In the genomic region with DNA sequence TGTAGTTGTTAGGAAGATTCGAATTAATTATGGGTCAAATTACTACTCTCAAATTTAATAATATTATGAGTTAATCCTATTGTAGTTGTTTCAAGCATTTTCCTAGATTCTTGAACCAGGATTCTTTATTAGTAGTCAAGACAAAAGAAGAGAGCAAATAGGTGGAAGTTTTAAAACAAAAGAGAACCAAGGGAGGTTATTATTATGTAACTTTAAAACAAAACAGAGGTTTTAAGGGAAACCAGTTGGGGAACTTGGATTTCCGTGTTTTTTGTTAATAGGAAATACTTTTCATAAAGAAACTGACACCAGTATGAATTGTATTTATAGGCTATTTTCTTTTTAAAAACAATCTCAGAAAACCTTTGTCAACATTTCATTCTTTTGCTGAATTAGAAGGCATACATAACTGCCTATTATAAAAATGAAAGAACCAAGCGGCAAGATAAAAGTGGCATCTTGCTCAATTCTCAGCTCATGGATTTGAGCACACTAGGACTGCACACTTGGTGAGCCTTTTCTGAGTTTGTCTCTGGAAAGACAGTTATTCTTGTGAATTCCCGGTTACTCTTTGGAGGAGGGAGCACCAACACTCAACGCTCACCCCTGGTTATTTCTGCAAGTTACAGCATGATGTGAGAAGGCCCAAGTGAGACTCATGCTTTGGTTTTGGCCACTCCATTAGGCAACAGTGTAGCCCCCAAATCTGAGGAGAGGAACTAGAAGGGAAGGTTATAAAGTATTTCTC, we compare ENCODE assay signal across 13 cellular contexts.
"Had no signal": no experiment of that assay in that cellular context is flagged by ENCODE, and none has a peak within 500 bp of the region (broad histone marks: within the 10 kb centered on the region; RNA-seq: fewer than 3 reads in every experiment).

No MANE protein-coding gene starts in this region.

- H3K27ac Mint-ChIP-seq: activated CD4-positive, alpha-beta T cell treated with anti-CD3 and anti-CD28 coated beads, Interleukin-2, amount 10 ng/mL, durations not matched to agents 7 days and 5 days; activated naive CD8-positive, alpha-beta T cell treated with anti-CD3 and anti-CD28 coated beads, Interleukin-2, amount 10 ng/mL, durations not matched to agents 7 days and 5 days; effector memory CD8-positive, alpha-beta T cell; nephron progenitor cell; stimulated activated naive CD8-positive, alpha-beta T cell treated with anti-CD3 and anti-CD28 coated beads, Interleukin-15, Interleukin-2, amounts not matched to agents 100 ng/mL and 50 ng/mL, for 24 hours; T-helper 2 cell treated with Interferon-gamma antibody and Interleukin-4, amounts not matched to agents 5 μg/mL and 100 μg/mL, for 36 hours had no signal

- H3K9me3 ChIP-seq: gastroesophageal sphincter, right lobe of liver, upper lobe of right lung had no signal

- H3K4me1 Mint-ChIP-seq: brain had no signal

- H3K27ac ChIP-seq: gastroesophageal sphincter, right lobe of liver, upper lobe of right lung had no signal

- ATAC-seq: effector memory CD8-positive, alpha-beta T cell; gastroesophageal sphincter had no signal

- H3K4me1 ChIP-seq: gastroesophageal sphincter, right lobe of liver had no signal

- H3K4me2 ChIP-seq: smooth muscle cell had no signal

- H3K27me3 ChIP-seq: gastroesophageal sphincter, right lobe of liver, upper lobe of right lung had no signal

- DNase-seq: activated CD4-positive, alpha-beta T cell treated with anti-CD3 and anti-CD28 coated beads, Interleukin-2, amount 10 ng/mL, durations not matched to agents 7 days and 5 days; activated CD8-positive, alpha-beta memory T cell treated with anti-CD3 and anti-CD28 coated beads, Interleukin-2, amount 50 U/mL, for 48 hours; activated naive CD4-positive, alpha-beta T cell; activated naive CD8-positive, alpha-beta T cell treated with anti-CD3 and anti-CD28 coated beads, Interleukin-2, amount 10 ng/mL, durations not matched to agents 7 days and 5 days; effector memory CD8-positive, alpha-beta T cell; nephron progenitor cell; right lobe of liver; upper lobe of right lung had no signal

- H3K27me3 Mint-ChIP-seq: activated CD4-positive, alpha-beta T cell treated with anti-CD3 and anti-CD28 coated beads, Interleukin-2, amount 10 ng/mL, durations not matched to agents 7 days and 5 days; activated naive CD8-positive, alpha-beta T cell treated with anti-CD3 and anti-CD28 coated beads, Interleukin-2, amount 10 ng/mL, durations not matched to agents 7 days and 5 days; brain; effector memory CD8-positive, alpha-beta T cell; stimulated activated naive CD8-positive, alpha-beta T cell treated with anti-CD3 and anti-CD28 coated beads, Interleukin-15, Interleukin-2, amounts not matched to agents 100 ng/mL and 50 ng/mL, for 24 hours had no signal

- H3K9me3 Mint-ChIP-seq: activated naive CD8-positive, alpha-beta T cell treated with anti-CD3 and anti-CD28 coated beads, Interleukin-2, amount 10 ng/mL, durations not matched to agents 7 days and 5 days; brain; effector memory CD8-positive, alpha-beta T cell; nephron progenitor cell; stimulated activated naive CD8-positive, alpha-beta T cell treated with anti-CD3 and anti-CD28 coated beads, Interleukin-15, Interleukin-2, amounts not matched to agents 100 ng/mL and 50 ng/mL, for 24 hours; T-helper 2 cell treated with Interferon-gamma antibody and Interleukin-4, amounts not matched to agents 5 μg/mL and 100 μg/mL, for 36 hours had no signal

- H3K4me3 Mint-ChIP-seq: activated CD4-positive, alpha-beta T cell treated with anti-CD3 and anti-CD28 coated beads, Interleukin-2, amount 10 ng/mL, durations not matched to agents 7 days and 5 days; activated naive CD8-positive, alpha-beta T cell treated with anti-CD3 and anti-CD28 coated beads, Interleukin-2, amount 10 ng/mL, durations not matched to agents 7 days and 5 days; brain; effector memory CD8-positive, alpha-beta T cell; nephron progenitor cell; stimulated activated naive CD8-positive, alpha-beta T cell treated with anti-CD3 and anti-CD28 coated beads, Interleukin-15, Interleukin-2, amounts not matched to agents 100 ng/mL and 50 ng/mL, for 24 hours; T-helper 2 cell treated with Interferon-gamma antibody and Interleukin-4, amounts not matched to agents 5 μg/mL and 100 μg/mL, for 36 hours had no signal

- H3K4me3 ChIP-seq: gastroesophageal sphincter, right lobe of liver, smooth muscle cell, upper lobe of right lung had no signal
